Comparison of ENCODE assay signal across 1 cellular context in the genomic region with DNA sequence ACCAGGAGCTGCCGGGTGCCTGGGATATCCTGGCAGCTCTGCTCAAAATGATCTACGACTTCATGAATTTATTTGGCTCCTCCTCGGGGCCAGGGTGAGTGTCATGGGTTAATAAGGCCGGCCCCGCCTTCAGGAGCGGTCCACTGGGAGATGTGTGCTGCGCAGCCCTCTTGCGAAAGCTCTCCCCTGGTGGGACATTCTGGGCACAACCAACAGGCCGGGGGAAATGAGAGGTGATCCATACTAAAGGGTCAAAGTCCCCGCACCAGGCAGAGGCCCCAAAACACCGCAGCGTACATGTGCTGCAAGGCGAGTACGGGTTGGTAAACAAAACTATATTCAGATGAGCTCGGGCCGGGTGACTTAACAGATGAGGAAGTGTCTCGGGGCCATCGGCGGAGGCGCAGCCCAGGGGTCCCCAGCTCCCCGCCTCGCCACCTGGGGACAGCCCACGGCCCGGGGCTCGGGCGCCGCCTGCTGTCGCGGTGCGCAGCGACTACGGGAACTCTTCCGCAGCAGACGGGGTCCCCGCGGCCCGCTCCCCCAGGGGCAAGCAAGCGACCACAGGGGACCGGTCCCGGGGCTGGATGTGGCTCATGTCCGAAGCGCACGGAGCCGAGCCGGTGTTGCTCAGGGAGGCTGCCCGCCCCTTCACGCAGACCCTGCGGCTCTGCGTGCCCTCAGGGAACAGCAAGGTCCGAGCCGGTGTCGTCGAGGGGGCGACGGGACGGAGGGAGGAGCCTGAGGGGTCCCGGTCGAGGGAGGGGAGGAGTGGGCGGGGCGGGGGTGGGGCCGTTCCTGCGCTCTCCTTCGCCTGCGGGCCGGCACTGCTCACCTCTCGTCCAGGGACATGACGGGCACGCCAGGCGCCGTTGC.
TF ChIP-seq lines count a peak whose summit lies in the region.

A gene with protein sequence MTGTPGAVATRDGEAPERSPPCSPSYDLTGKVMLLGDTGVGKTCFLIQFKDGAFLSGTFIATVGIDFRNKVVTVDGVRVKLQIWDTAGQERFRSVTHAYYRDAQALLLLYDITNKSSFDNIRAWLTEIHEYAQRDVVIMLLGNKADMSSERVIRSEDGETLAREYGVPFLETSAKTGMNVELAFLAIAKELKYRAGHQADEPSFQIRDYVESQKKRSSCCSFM (plus strand): TSS at position 834 of the 876 bp plus-strand sequence. CDS start 17 bp downstream, at position 851.

TF ChIP-seq in HepG2, 621 proteins besides CTCF, POLR2A, EP300 and RAD21 (continued from another document and continues in another):
- TF ChIP-seq, protein P1, sequence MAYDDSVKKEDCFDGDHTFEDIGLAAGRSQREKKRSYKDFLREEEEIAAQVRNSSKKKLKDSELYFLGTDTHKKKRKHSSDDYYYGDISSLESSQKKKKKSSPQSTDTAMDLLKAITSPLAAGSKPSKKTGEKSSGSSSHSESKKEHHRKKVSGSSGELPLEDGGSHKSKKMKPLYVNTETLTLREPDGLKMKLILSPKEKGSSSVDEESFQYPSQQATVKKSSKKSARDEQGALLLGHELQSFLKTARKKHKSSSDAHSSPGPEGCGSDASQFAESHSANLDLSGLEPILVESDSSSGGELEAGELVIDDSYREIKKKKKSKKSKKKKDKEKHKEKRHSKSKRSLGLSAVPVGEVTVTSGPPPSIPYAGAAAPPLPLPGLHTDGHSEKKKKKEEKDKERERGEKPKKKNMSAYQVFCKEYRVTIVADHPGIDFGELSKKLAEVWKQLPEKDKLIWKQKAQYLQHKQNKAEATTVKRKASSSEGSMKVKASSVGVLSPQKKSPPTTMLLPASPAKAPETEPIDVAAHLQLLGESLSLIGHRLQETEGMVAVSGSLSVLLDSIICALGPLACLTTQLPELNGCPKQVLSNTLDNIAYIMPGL (CRISPR knock-in tag; IDR thresholded peaks at IDR 0.05; ENCODE audit: borderline replicate concordance in 1 of 2, low read depth in 1 of 2): peak; percentile 88 to 93
- peak; percentile 68 for TF ChIP-seq AGO2 (optimal IDR thresholded peaks at IDR 0.05; ENCODE audit: low read depth, low read length)
- peak; percentile 86 for TF ChIP-seq ONECUT2 (CRISPR knock-in tag; IDR thresholded peaks at IDR 0.05)
- 0 out of 2 replicates have a peak, but pooled peaks have one; percentile 10 for TF ChIP-seq ZNF724P (CRISPR knock-in tag; IDR thresholded peaks at IDR 0.05; ENCODE audit: borderline replicate concordance)
- TF ChIP-seq, protein P2, sequence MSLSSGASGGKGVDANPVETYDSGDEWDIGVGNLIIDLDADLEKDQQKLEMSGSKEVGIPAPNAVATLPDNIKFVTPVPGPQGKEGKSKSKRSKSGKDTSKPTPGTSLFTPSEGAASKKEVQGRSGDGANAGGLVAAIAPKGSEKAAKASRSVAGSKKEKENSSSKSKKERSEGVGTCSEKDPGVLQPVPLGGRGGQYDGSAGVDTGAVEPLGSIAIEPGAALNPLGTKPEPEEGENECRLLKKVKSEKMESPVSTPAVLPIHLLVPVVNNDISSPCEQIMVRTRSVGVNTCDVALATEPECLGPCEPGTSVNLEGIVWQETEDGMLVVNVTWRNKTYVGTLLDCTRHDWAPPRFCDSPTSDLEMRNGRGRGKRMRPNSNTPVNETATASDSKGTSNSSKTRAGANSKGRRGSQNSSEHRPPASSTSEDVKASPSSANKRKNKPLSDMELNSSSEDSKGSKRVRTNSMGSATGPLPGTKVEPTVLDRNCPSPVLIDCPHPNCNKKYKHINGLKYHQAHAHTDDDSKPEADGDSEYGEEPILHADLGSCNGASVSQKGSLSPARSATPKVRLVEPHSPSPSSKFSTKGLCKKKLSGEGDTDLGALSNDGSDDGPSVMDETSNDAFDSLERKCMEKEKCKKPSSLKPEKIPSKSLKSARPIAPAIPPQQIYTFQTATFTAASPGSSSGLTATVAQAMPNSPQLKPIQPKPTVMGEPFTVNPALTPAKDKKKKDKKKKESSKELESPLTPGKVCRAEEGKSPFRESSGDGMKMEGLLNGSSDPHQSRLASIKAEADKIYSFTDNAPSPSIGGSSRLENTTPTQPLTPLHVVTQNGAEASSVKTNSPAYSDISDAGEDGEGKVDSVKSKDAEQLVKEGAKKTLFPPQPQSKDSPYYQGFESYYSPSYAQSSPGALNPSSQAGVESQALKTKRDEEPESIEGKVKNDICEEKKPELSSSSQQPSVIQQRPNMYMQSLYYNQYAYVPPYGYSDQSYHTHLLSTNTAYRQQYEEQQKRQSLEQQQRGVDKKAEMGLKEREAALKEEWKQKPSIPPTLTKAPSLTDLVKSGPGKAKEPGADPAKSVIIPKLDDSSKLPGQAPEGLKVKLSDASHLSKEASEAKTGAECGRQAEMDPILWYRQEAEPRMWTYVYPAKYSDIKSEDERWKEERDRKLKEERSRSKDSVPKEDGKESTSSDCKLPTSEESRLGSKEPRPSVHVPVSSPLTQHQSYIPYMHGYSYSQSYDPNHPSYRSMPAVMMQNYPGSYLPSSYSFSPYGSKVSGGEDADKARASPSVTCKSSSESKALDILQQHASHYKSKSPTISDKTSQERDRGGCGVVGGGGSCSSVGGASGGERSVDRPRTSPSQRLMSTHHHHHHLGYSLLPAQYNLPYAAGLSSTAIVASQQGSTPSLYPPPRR (CRISPR knock-in tag; IDR thresholded peaks at IDR 0.05; ENCODE audit: borderline replicate concordance): peak; percentile 85; the same call in 1 of the 2 replicates
- no peak for TF ChIP-seq SETDB1 (CRISPR knock-in tag; IDR thresholded peaks at IDR 0.05; ENCODE audit: borderline replicate concordance)
- peak; percentile 14; the same call in 1 of the 2 replicates for TF ChIP-seq EEA1 (CRISPR knock-in tag; IDR thresholded peaks at IDR 0.05; ENCODE audit: borderline replicate concordance)
- TF ChIP-seq, protein P3, sequence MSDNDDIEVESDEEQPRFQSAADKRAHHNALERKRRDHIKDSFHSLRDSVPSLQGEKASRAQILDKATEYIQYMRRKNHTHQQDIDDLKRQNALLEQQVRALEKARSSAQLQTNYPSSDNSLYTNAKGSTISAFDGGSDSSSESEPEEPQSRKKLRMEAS (IDR thresholded peaks at IDR 0.05): peak; percentile 97
- peak; percentile 81 for TF ChIP-seq MED1 (CRISPR knock-in tag; IDR thresholded peaks at IDR 0.05)
- peak; percentile 41 for TF ChIP-seq PHF5A (CRISPR knock-in tag; IDR thresholded peaks at IDR 0.05; ENCODE audit: low read depth, unreplicated experiment)
- TF ChIP-seq, protein P4, sequence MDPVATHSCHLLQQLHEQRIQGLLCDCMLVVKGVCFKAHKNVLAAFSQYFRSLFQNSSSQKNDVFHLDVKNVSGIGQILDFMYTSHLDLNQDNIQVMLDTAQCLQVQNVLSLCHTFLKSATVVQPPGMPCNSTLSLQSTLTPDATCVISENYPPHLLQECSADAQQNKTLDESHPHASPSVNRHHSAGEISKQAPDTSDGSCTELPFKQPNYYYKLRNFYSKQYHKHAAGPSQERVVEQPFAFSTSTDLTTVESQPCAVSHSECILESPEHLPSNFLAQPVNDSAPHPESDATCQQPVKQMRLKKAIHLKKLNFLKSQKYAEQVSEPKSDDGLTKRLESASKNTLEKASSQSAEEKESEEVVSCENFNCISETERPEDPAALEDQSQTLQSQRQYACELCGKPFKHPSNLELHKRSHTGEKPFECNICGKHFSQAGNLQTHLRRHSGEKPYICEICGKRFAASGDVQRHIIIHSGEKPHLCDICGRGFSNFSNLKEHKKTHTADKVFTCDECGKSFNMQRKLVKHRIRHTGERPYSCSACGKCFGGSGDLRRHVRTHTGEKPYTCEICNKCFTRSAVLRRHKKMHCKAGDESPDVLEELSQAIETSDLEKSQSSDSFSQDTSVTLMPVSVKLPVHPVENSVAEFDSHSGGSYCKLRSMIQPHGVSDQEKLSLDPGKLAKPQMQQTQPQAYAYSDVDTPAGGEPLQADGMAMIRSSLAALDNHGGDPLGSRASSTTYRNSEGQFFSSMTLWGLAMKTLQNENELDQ (CRISPR knock-in tag; IDR thresholded peaks at IDR 0.05; ENCODE audit: borderline replicate concordance): no peak
- TF ChIP-seq, protein P5, sequence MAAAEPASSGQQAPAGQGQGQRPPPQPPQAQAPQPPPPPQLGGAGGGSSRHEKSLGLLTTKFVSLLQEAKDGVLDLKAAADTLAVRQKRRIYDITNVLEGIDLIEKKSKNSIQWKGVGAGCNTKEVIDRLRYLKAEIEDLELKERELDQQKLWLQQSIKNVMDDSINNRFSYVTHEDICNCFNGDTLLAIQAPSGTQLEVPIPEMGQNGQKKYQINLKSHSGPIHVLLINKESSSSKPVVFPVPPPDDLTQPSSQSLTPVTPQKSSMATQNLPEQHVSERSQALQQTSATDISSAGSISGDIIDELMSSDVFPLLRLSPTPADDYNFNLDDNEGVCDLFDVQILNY (CRISPR knock-in tag; conservative IDR thresholded peaks at IDR 0.05): 0 out of 2 replicates have a peak, but pooled peaks have one; percentile 42
- TF ChIP-seq, protein P6, sequence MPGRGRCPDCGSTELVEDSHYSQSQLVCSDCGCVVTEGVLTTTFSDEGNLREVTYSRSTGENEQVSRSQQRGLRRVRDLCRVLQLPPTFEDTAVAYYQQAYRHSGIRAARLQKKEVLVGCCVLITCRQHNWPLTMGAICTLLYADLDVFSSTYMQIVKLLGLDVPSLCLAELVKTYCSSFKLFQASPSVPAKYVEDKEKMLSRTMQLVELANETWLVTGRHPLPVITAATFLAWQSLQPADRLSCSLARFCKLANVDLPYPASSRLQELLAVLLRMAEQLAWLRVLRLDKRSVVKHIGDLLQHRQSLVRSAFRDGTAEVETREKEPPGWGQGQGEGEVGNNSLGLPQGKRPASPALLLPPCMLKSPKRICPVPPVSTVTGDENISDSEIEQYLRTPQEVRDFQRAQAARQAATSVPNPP (CRISPR knock-in tag; IDR thresholded peaks at IDR 0.05): peak; percentile 88; the same call in 1 of the 2 replicates
- TF ChIP-seq, protein P7, sequence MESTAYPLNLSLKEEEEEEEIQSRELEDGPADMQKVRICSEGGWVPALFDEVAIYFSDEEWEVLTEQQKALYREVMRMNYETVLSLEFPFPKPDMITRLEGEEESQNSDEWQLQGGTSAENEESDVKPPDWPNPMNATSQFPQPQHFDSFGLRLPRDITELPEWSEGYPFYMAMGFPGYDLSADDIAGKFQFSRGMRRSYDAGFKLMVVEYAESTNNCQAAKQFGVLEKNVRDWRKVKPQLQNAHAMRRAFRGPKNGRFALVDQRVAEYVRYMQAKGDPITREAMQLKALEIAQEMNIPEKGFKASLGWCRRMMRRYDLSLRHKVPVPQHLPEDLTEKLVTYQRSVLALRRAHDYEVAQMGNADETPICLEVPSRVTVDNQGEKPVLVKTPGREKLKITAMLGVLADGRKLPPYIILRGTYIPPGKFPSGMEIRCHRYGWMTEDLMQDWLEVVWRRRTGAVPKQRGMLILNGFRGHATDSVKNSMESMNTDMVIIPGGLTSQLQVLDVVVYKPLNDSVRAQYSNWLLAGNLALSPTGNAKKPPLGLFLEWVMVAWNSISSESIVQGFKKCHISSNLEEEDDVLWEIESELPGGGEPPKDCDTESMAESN (CRISPR knock-in tag; conservative IDR thresholded peaks at IDR 0.05): peak; percentile 65
- TF ChIP-seq GATAD2A (CRISPR knock-in tag; IDR thresholded peaks at IDR 0.05): peak; percentile 98
- TF ChIP-seq ZNF12 (CRISPR knock-in tag; IDR thresholded peaks at IDR 0.05): peak; percentile 98
- TF ChIP-seq, protein P8, sequence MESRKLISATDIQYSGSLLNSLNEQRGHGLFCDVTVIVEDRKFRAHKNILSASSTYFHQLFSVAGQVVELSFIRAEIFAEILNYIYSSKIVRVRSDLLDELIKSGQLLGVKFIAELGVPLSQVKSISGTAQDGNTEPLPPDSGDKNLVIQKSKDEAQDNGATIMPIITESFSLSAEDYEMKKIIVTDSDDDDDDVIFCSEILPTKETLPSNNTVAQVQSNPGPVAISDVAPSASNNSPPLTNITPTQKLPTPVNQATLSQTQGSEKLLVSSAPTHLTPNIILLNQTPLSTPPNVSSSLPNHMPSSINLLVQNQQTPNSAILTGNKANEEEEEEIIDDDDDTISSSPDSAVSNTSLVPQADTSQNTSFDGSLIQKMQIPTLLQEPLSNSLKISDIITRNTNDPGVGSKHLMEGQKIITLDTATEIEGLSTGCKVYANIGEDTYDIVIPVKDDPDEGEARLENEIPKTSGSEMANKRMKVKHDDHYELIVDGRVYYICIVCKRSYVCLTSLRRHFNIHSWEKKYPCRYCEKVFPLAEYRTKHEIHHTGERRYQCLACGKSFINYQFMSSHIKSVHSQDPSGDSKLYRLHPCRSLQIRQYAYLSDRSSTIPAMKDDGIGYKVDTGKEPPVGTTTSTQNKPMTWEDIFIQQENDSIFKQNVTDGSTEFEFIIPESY (CRISPR knock-in tag; IDR thresholded peaks at IDR 0.05): peak; percentile 67
- peak; percentile 61 for TF ChIP-seq SPEN (CRISPR knock-in tag; IDR thresholded peaks at IDR 0.05; ENCODE audit: low read depth)
- TF ChIP-seq HOXA9 (CRISPR knock-in tag; IDR thresholded peaks at IDR 0.05; ENCODE audit: borderline replicate concordance): no peak
- no peak for TF ChIP-seq ZNF75D (CRISPR knock-in tag; IDR thresholded peaks at IDR 0.05; ENCODE audit: borderline replicate concordance)
- TF ChIP-seq ATF7 (IDR thresholded peaks at IDR 0.05): no peak
- peak; percentile 71; the same call in 1 of the 2 replicates for TF ChIP-seq ATF7 (CRISPR knock-in tag; IDR thresholded peaks at IDR 0.05)
- no peak for TF ChIP-seq PCBP2 (optimal IDR thresholded peaks at IDR 0.05; ENCODE audit: low read depth, low read length, poor library complexity, severe bottlenecking)
- 0 out of 2 replicates have a peak, but pooled peaks have one; percentile 41 for TF ChIP-seq ZNF670 (CRISPR knock-in tag; IDR thresholded peaks at IDR 0.05; ENCODE audit: borderline replicate concordance)
- no peak for TF ChIP-seq SMARCC2 (IDR thresholded peaks at IDR 0.05)
- TF ChIP-seq HOXD1 (CRISPR knock-in tag; IDR thresholded peaks at IDR 0.05): peak; percentile 45; the same call in 1 of the 2 replicates
- TF ChIP-seq RELA (CRISPR knock-in tag; IDR thresholded peaks at IDR 0.05): no peak; the same call in 1 of the 2 replicates
- TF ChIP-seq ZNF230 (CRISPR knock-in tag; IDR thresholded peaks at IDR 0.05): peak; percentile 86; the same call in 1 of the 2 replicates
- TF ChIP-seq, protein P9, sequence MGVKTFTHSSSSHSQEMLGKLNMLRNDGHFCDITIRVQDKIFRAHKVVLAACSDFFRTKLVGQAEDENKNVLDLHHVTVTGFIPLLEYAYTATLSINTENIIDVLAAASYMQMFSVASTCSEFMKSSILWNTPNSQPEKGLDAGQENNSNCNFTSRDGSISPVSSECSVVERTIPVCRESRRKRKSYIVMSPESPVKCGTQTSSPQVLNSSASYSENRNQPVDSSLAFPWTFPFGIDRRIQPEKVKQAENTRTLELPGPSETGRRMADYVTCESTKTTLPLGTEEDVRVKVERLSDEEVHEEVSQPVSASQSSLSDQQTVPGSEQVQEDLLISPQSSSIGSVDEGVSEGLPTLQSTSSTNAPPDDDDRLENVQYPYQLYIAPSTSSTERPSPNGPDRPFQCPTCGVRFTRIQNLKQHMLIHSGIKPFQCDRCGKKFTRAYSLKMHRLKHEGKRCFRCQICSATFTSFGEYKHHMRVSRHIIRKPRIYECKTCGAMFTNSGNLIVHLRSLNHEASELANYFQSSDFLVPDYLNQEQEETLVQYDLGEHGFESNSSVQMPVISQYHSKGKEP (CRISPR knock-in tag; IDR thresholded peaks at IDR 0.05): no peak; the same call in 1 of the 2 replicates
- TF ChIP-seq ZNF121 (CRISPR knock-in tag; IDR thresholded peaks at IDR 0.05): no peak
- TF ChIP-seq, protein P10, sequence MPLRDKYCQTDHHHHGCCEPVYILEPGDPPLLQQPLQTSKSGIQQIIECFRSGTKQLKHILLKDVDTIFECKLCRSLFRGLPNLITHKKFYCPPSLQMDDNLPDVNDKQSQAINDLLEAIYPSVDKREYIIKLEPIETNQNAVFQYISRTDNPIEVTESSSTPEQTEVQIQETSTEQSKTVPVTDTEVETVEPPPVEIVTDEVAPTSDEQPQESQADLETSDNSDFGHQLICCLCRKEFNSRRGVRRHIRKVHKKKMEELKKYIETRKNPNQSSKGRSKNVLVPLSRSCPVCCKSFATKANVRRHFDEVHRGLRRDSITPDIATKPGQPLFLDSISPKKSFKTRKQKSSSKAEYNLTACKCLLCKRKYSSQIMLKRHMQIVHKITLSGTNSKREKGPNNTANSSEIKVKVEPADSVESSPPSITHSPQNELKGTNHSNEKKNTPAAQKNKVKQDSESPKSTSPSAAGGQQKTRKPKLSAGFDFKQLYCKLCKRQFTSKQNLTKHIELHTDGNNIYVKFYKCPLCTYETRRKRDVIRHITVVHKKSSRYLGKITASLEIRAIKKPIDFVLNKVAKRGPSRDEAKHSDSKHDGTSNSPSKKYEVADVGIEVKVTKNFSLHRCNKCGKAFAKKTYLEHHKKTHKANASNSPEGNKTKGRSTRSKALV (CRISPR knock-in tag; IDR thresholded peaks at IDR 0.05): peak; percentile 79
